In genomic region chr1:115828101-115829022, GRCh38 we compare ENCODE assay signal across 8 cellular contexts. TPM values are rescaled to one million over a fixed set of nuclear protein-coding genes. Genes with fewer than 3 reads are reported as not detected.
A peak's percentile ranks its signal among the peaks of the same experiment; 100 is the strongest.
DNase-seq lines count a peak whose midpoint lies in the region; ATAC-seq, FAIRE-seq and TF ChIP-seq lines count a peak whose summit lies in the region.

No MANE protein-coding gene starts in this region.

- H3K36me3 Mint-ChIP-seq in stimulated activated naive B cell treated with anti-CD40 and anti-IgM and Interleukin-4, amounts not matched to agents 10 μg/mL and 1 μg/mL and 100 μg/mL, for 72 hours, result no peaks in the 10 kb centered on the region

- no peak for FAIRE-seq in bronchial epithelial cell (lab: Jason Lieb, UNC)

- H3K36me3 ChIP-seq in bronchial epithelial cell (ENCODE audit: control insufficient read depth, insufficient read depth, low read length) (no peaks in the 10 kb centered on the region), kidney epithelial cell (ENCODE audit: control insufficient read depth, insufficient read depth, low read length) (no peaks in the 10 kb centered on the region)

- H3K27me3 Mint-ChIP-seq in stimulated activated naive B cell treated with anti-CD40 and anti-IgM and Interleukin-4, amounts not matched to agents 10 μg/mL and 1 μg/mL and 100 μg/mL, for 72 hours, result peaks cover 39 to 58% of the 10 kb centered on the region in 2 donors

- no peaks in the 10 kb centered on the region for H3K9me3 Mint-ChIP-seq in stimulated activated naive B cell treated with anti-CD40 and anti-IgM and Interleukin-4, amounts not matched to agents 10 μg/mL and 1 μg/mL and 100 μg/mL, for 72 hours

- H3K4me3 ChIP-seq in bronchial epithelial cell (ENCODE audit: low read depth, low read length) (peak overlapping the region; percentile 25), kidney epithelial cell (ENCODE audit: low read depth, low read length) (peak overlapping the region; percentile 47)

- DNase-seq in stimulated activated CD4-positive, alpha-beta T cell treated with anti-CD3 and anti-CD28 coated beads, Interleukin-15, amount 100 ng/mL, for 24 hours, result peak; percentile 20
- DNase-seq in stimulated activated CD4-positive, alpha-beta T cell treated with anti-CD3 and anti-CD28 coated beads, Interleukin-12 subunit alpha, Interleukin-12 subunit beta, amount 100 ng/mL, for 4 hours, result no peak
- DNase-seq in bronchial epithelial cell (ENCODE audit: low read depth) (no peak), kidney epithelial cell (ENCODE audit: low read depth) (no peak), NOMO-1 treated with DMSO at 0.1 percent for 48 hours (lab: John Stamatoyannopoulos, UW; ENCODE audit: unreplicated experiment) (no peak), foreskin melanocyte (no peak)
- DNase-seq in stimulated activated naive B cell treated with anti-CD40 and anti-IgM and Interleukin-4, amounts not matched to agents 10 μg/mL and 1 μg/mL and 100 μg/mL, for 72 hours, result no peak

- no peak for TF ChIP-seq CTCF in bronchial epithelial cell (IDR thresholded peaks at IDR 0.05; ENCODE audit: insufficient read depth, low read length, severe bottlenecking)
- no peak for TF ChIP-seq CTCF in kidney epithelial cell (IDR thresholded peaks at IDR 0.05; ENCODE audit: insufficient read depth, low read length, poor library complexity, severe bottlenecking)

- no peak overlapping the region for H3K27ac Mint-ChIP-seq in stimulated activated naive B cell treated with anti-CD40 and anti-IgM and Interleukin-4, amounts not matched to agents 10 μg/mL and 1 μg/mL and 100 μg/mL, for 72 hours

- peak overlapping the region; percentile 63 to 70 for H3K4me3 Mint-ChIP-seq in stimulated activated naive B cell treated with anti-CD40 and anti-IgM and Interleukin-4, amounts not matched to agents 10 μg/mL and 1 μg/mL and 100 μg/mL, for 72 hours

- H3K27me3 ChIP-seq in bronchial epithelial cell (ENCODE audit: control insufficient read depth, insufficient read depth, low read length) (no peaks in the 10 kb centered on the region), kidney epithelial cell (ENCODE audit: control insufficient read depth, insufficient read depth, low read length) (peaks cover 18% of the 10 kb centered on the region)

- H3K4me1 Mint-ChIP-seq in stimulated activated naive B cell treated with anti-CD40 and anti-IgM and Interleukin-4, amounts not matched to agents 10 μg/mL and 1 μg/mL and 100 μg/mL, for 72 hours, result peaks cover 4 to 7% of the 10 kb centered on the region in 2 donors

- peak; percentile 69 to 81 for ATAC-seq in stimulated activated naive B cell treated with anti-CD40 and anti-IgM and Interleukin-4, amounts not matched to agents 10 μg/mL and 1 μg/mL and 100 μg/mL, for 72 hours (replicated peaks)
- no peak for ATAC-seq in HG03565 (IDR thresholded peaks at IDR 0.05; ENCODE audit: unreplicated experiment)

RNA-seq across cellular contexts. Expression of gene NHLH2, which starts 12.6 kb away (rescaled TPM):
- 0.13 and 0.26 TPM in 2 replicates for total RNA-seq in bronchial epithelial cell
- total RNA-seq in kidney epithelial cell, result 0.14 and 0.38 TPM in 2 replicates

RNA-seq across cellular contexts. Expression of gene CASQ2, which starts 59.8 kb away (rescaled TPM):
- not detected in 2 replicates for total RNA-seq in bronchial epithelial cell
- total RNA-seq in kidney epithelial cell, result not detected in 2 replicates
